9 cellular contexts compared by ENCODE assay signal in the genomic region with DNA sequence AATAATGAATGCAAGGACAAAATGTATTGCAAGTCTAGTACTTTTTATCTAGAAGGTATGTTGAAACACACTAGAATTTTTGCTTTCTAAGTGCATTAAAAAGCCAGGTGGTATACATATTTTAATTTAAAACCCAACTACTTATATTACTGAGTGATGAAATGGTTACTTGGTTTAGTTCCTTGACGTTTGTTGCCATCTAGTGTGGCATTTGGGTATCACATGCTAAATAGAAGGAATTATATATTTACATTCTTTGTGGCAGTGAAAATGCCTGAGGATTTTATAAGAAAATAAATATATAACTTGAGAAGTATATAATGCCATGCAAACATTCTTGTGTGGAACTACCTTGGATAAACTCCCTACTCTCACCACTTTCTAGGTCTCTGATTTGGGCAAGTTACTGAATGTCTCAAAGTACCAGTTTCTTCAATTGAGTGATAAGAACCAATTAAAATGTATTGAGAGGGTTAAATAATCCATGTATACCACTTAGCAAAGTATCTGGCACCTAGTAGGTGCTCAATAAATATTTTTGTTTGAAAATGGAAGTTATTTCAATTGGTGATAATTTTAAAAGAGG.
DNase-seq lines count a peak whose midpoint lies in the region; ATAC-seq and TF ChIP-seq lines count a peak whose summit lies in the region.
"Had no signal": no experiment of that assay in that cellular context is flagged by ENCODE, and none has a peak within 500 bp of the region (broad histone marks: within the 10 kb centered on the region; RNA-seq: fewer than 3 reads in every experiment).

No MANE protein-coding gene starts in this region.

- no peaks in the 10 kb centered on the region for H3K27me3 Mint-ChIP-seq in mesothelial cell of epicardium (ENCODE audit: low read depth)

- DNase-seq in AG08396 (ENCODE audit: low spot score) (peak; percentile 33), GM03348 (ENCODE audit: low spot score) (peak; percentile 48), choroid plexus epithelial cell (ENCODE audit: low read depth) (peak; percentile 84), mesothelial cell of epicardium (ENCODE audit: low spot score in 2 of 2, unreplicated experiment in 2 of 2) (no peak)
- DNase-seq: left cardiac atrium had no signal

- no peak overlapping the region for H2AFZ ChIP-seq in OCI-LY1 (ENCODE audit: low read length)

- H3K4me3 Mint-ChIP-seq in mesothelial cell of epicardium: no peak overlapping the region

- H3F3A ChIP-seq in OCI-LY1 (ENCODE audit: insufficient read depth, low read length): no peaks in the 10 kb centered on the region

- H3K36me3 ChIP-seq in OCI-LY1 (ENCODE audit: insufficient read depth, low read length): no peaks in the 10 kb centered on the region

- H4K20me1 ChIP-seq in OCI-LY1 (ENCODE audit: insufficient read depth, low read length): no peaks in the 10 kb centered on the region

- H3K4me3 ChIP-seq in OCI-LY1 (ENCODE audit: low read depth, low read length, poor library complexity, severe bottlenecking): no peak overlapping the region
- H3K4me3 ChIP-seq in choroid plexus epithelial cell (ENCODE audit: low read depth, low read length): no peak overlapping the region

- H3K9me3 ChIP-seq in OCI-LY1 (ENCODE audit: low read length): no peaks in the 10 kb centered on the region

- TF ChIP-seq CTCF in OCI-LY1 (IDR thresholded peaks at IDR 0.05; ENCODE audit: low read length): peak; percentile 73
- TF ChIP-seq CTCF in choroid plexus epithelial cell (conservative IDR thresholded peaks at IDR 0.05; ENCODE audit: low read depth, low read length): peak; percentile 62
- TF ChIP-seq CTCF in mesothelial cell of epicardium (IDR thresholded peaks at IDR 0.05; ENCODE audit: unreplicated experiment): peak; percentile 88

- no peaks in the 10 kb centered on the region for H3K9me2 ChIP-seq in OCI-LY1 (ENCODE audit: low read depth, low read length)

- ATAC-seq in HG03460 (IDR thresholded peaks at IDR 0.05; ENCODE audit: unreplicated experiment) (peak; percentile 59), HG03457 (IDR thresholded peaks at IDR 0.05; ENCODE audit: unreplicated experiment) (no peak), HG03045 (IDR thresholded peaks at IDR 0.05; ENCODE audit: unreplicated experiment) (no peak)

- H3K27ac ChIP-seq in OCI-LY1 (ENCODE audit: low read depth, low read length, poor library complexity, severe bottlenecking): no peak overlapping the region

- no peaks in the 10 kb centered on the region for H3K79me2 ChIP-seq in OCI-LY1 (ENCODE audit: insufficient read depth, low read length)

- H3K4me1 Mint-ChIP-seq in mesothelial cell of epicardium: peaks cover 6% of the 10 kb centered on the region

- H3K9ac ChIP-seq in OCI-LY1 (ENCODE audit: low read length): no peak overlapping the region

- H3K4me1 ChIP-seq in OCI-LY1 (ENCODE audit: insufficient read depth, low read length, severe bottlenecking): no peaks in the 10 kb centered on the region

- H3K4me2 ChIP-seq in OCI-LY1 (ENCODE audit: low read length): no peak overlapping the region

- H3K36me3 Mint-ChIP-seq in mesothelial cell of epicardium: peaks cover 6% of the 10 kb centered on the region

- H3K27ac Mint-ChIP-seq in mesothelial cell of epicardium: no peak overlapping the region

- no peaks in the 10 kb centered on the region for H3K27me3 ChIP-seq in OCI-LY1 (ENCODE audit: insufficient read depth, low read length)

- H3K9me3 Mint-ChIP-seq in mesothelial cell of epicardium: no peaks in the 10 kb centered on the region

Comparison
In these comparisons a context has a peak if more than half of its experiments do, and no peak if none do; other contexts are left out.
1. DNase-seq: peak in AG08396 (single experiment), GM03348 (single experiment) and choroid plexus epithelial cell (single experiment); none in mesothelial cell of epicardium (0 of 2).
2. Peak in every context shown above with its lines, with median percentiles within 50 percentile points of each other: CTCF ChIP-seq.